Comparison of ENCODE assay signal across 2 cellular contexts in genomic region chr21:35136106-35136505, GRCh38.
TF ChIP-seq lines count a peak whose summit lies in the region.

No MANE protein-coding gene starts in this region.

TF ChIP-seq in A549, 52 proteins besides CTCF, POLR2A, EP300 and RAD21:
- TF ChIP-seq MAX (IDR thresholded peaks at IDR 0.05) (no peak), NPAS2 (CRISPR knock-in tag; IDR thresholded peaks at IDR 0.05; ENCODE audit: borderline replicate concordance) (no peak), ZSCAN20 (CRISPR knock-in tag; IDR thresholded peaks at IDR 0.05) (no peak), RNF2 (IDR thresholded peaks at IDR 0.05; ENCODE audit: borderline replicate concordance, low read depth) (no peak), JUNB (IDR thresholded peaks at IDR 0.05) (no peak), HOXB5 (CRISPR knock-in tag; IDR thresholded peaks at IDR 0.05) (no peak), HOXA7 (CRISPR knock-in tag; IDR thresholded peaks at IDR 0.05) (no peak), CHD2 (IDR thresholded peaks at IDR 0.05; ENCODE audit: low read length, partially characterized antibody) (no peak), FOSL2 (IDR thresholded peaks at IDR 0.05) (no peak), FOSL2 (CRISPR knock-in tag; IDR thresholded peaks at IDR 0.05) (no peak), CHD4 (IDR thresholded peaks at IDR 0.05; ENCODE audit: borderline replicate concordance) (no peak), ESRRA (IDR thresholded peaks at IDR 0.05; ENCODE audit: borderline replicate concordance, low read length) (no peak), NR3C1 (IDR thresholded peaks at IDR 0.05) (no peak), CBX8 (IDR thresholded peaks at IDR 0.05) (no peak), RCOR1 (IDR thresholded peaks at IDR 0.05; ENCODE audit: low read depth, low read length) (no peak), TP53 (CRISPR knock-in tag; IDR thresholded peaks at IDR 0.05) (no peak), RARB (CRISPR knock-in tag; IDR thresholded peaks at IDR 0.05) (no peak), PBX3 (IDR thresholded peaks at IDR 0.05) (no peak), ATOH8 (CRISPR knock-in tag; IDR thresholded peaks at IDR 0.05; ENCODE audit: low read depth) (no peak), KDM1A (IDR thresholded peaks at IDR 0.05; ENCODE audit: low read depth) (no peak)

TF ChIP-seq in IMR-90, 13 proteins besides CTCF, POLR2A, EP300 and RAD21 (continued from another document):
- TF ChIP-seq ELK1 (IDR thresholded peaks at IDR 0.05; ENCODE audit: borderline replicate concordance, low read depth, low read length): no peak
- no peak for TF ChIP-seq RFX5 (IDR thresholded peaks at IDR 0.05; ENCODE audit: low read depth, low read length)
- no peak for TF ChIP-seq USF2 (IDR thresholded peaks at IDR 0.05; ENCODE audit: low read depth, low read length)
- no peak for TF ChIP-seq BHLHE40 (IDR thresholded peaks at IDR 0.05; ENCODE audit: low read depth, low read length)
- TF ChIP-seq FOS (IDR thresholded peaks at IDR 0.05; ENCODE audit: low read depth, low read length): no peak
- no peak for TF ChIP-seq CHD1 (IDR thresholded peaks at IDR 0.05; ENCODE audit: low read depth, low read length)
- TF ChIP-seq NFE2L2 (IDR thresholded peaks at IDR 0.05; ENCODE audit: low read depth, low read length): no peak
- TF ChIP-seq MXI1 (IDR thresholded peaks at IDR 0.05; ENCODE audit: borderline replicate concordance, low read depth, low read length): no peak
- no peak for TF ChIP-seq MAZ (IDR thresholded peaks at IDR 0.05; ENCODE audit: borderline replicate concordance, low read depth, low read length)
- TF ChIP-seq RCOR1 (IDR thresholded peaks at IDR 0.05; ENCODE audit: insufficient replicate concordance, low read length): no peak
- TF ChIP-seq CEBPB (IDR thresholded peaks at IDR 0.05; ENCODE audit: low read depth, low read length): no peak
